Comparison of ENCODE assay signal across 8 cellular contexts in the genomic region with DNA sequence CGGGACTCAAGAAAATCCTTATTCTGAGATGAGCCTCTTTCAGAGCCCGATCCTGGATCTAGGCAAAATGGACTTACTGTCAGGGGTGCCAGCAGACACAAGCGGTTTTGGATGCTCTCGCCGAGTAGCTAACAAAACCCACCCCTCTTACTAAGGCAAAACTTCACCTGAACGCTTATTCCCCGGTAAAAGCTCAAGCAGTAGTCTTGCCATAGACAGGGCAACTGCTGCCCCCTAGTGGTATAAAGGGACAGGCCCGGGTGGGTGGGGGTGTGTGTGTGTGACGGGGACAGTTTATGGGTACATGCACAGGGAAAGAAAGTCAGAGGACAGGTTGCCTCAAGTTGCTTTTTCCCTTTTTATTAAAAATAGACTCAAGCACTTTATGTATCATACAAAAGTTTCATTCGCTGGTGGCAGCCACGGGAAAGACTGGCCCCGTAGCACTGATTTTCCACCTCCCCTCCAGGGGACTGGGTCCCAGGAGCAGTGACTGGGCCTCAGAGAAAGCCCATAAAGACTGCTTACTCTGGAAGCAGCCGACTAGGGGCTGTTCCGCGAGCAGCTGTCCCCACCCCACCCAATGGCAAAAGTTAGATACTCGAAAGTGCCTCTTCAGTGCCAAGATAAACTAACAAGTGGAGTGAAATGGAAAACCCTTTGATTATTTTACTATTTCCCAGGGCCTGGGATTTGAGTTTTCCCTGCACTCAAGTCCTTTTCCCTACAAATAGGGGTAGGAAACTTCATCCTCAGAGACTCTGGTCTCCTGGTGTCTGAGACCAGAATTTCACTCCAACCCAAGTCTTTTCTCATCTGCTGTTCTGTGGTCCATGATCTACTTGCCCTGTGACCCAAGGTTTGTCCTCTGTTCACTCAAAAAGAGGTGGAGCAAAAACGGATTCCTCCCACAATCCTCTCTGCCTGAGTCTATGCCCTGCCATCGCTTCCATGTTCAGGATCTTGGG. TPM values are rescaled to one million over a fixed set of nuclear protein-coding genes. Genes with fewer than 3 reads are reported as not detected.
DNase-seq lines count a peak whose midpoint lies in the region; ATAC-seq lines count a peak whose summit lies in the region.

No MANE protein-coding gene starts in this region.

- no peak overlapping the region for H4K8ac ChIP-seq in mesendoderm (ENCODE audit: low read depth, low read length)

- peaks cover 31% of the 10 kb centered on the region for H3K4me1 ChIP-seq in mesendoderm (ENCODE audit: control insufficient read depth, low read depth, low read length)

- no peak overlapping the region for H3K23ac ChIP-seq in mesendoderm (ENCODE audit: low read length)

- peaks cover 13% of the 10 kb centered on the region for H3K79me1 ChIP-seq in mesendoderm (ENCODE audit: low read length)

- H3K56ac ChIP-seq in mesendoderm (ENCODE audit: low read length): no peak overlapping the region

- peaks cover 22% of the 10 kb centered on the region for H3K79me2 ChIP-seq in mesendoderm (ENCODE audit: control insufficient read depth, insufficient read depth, low read length)

- DNase-seq in NK-92 treated with Interleukin-12 subunit alpha and Interleukin-12 subunit beta, amount 100 ng/mL, for 24 hours (lab: John Stamatoyannopoulos, UW): peak; percentile 64
- DNase-seq in NK-92 (lab: John Stamatoyannopoulos, UW; ENCODE audit: unreplicated experiment) (no peak), NCI-H460 (ENCODE audit: extremely low read depth, low read depth) (peak; percentile 62), ecto neural progenitor cell (ENCODE audit: low spot score) (peak; percentile 88), mesendoderm (peak; percentile 92)
- DNase-seq in activated CD4-positive, alpha-beta T cell treated with anti-CD3 and anti-CD28 coated beads, Interleukin-2, amount 50 U/mL, for 24 hours (ENCODE audit: low read depth in 1 of 2, low spot score in 1 of 2): peak; percentile 66 to 87
- DNase-seq in stimulated activated CD8-positive, alpha-beta memory T cell treated with anti-CD3 and anti-CD28 coated beads, Interleukin-2, amount 100 ng/mL, for 48 hours (ENCODE audit: low read depth in 2 of 2): peak; percentile 76 to 79

- no peak overlapping the region for H3K4me3 ChIP-seq in mesendoderm (ENCODE audit: low read length)

- H3K27me3 ChIP-seq in mesendoderm (ENCODE audit: insufficient read depth, low read length, poor library complexity): no peaks in the 10 kb centered on the region

- no peak overlapping the region for H2AK5ac ChIP-seq in mesendoderm (ENCODE audit: low read length)

- H2BK15ac ChIP-seq in mesendoderm (replicated peaks; ENCODE audit: low read depth): no peak overlapping the region

- WGBS in mesendoderm (ENCODE audit: extremely low coverage, insufficient coverage, low lambda C conversion rate): no CpG with 5 or more reads among the region's 18 CpGs

- H3K18ac ChIP-seq in mesendoderm (ENCODE audit: low read length): no peak overlapping the region

- no peak overlapping the region for H4K5ac ChIP-seq in mesendoderm (ENCODE audit: low read length)

- ATAC-seq in HG02973 (IDR thresholded peaks at IDR 0.05; ENCODE audit: unreplicated experiment): peak; percentile 62

- no peak overlapping the region for H3K4ac ChIP-seq in mesendoderm (ENCODE audit: low read depth, low read length)

- peak overlapping the region; percentile 37 for H3K9ac ChIP-seq in mesendoderm (ENCODE audit: low read length)

- H3K27ac ChIP-seq in mesendoderm (ENCODE audit: low read depth, low read length): no peak overlapping the region

- H3K36me3 ChIP-seq in mesendoderm (ENCODE audit: control insufficient read depth, insufficient read depth, low read length): peaks cover 2% of the 10 kb centered on the region

- no peak overlapping the region for H2BK120ac ChIP-seq in mesendoderm (ENCODE audit: low read depth, low read length)

- no peak overlapping the region for H2BK5ac ChIP-seq in mesendoderm (ENCODE audit: low read length)

- no peak overlapping the region for H3K4me2 ChIP-seq in mesendoderm (ENCODE audit: low read length)

RNA-seq across cellular contexts. Expression of gene YPEL4, which starts 4.7 kb away (rescaled TPM):
- not detected in 2 replicates for total RNA-seq in NCI-H460 (2014; rRNA removed; shearing (Covaris generic))
- polyA plus RNA-seq in NCI-H460 (2014; cell fraction: nucleus; rRNA removed): not detected in 2 replicates
- 0.01 TPM for polyA plus RNA-seq in mesendoderm (2013, experiment 1 of 2)
- not detected for polyA plus RNA-seq in mesendoderm (2013, experiment 2 of 2)

RNA-seq across cellular contexts. Expression of gene CLP1, which starts 12.5 kb away (rescaled TPM):
- total RNA-seq in NCI-H460 (2014; rRNA removed; shearing (Covaris generic)): 11.0 and 11.9 TPM in 2 replicates
- polyA plus RNA-seq in NCI-H460 (2014; cell fraction: nucleus; rRNA removed): 10.7 and 12.7 TPM in 2 replicates
- 17.4 TPM for polyA plus RNA-seq in mesendoderm (2013, experiment 1 of 2)
- 16.2 TPM for polyA plus RNA-seq in mesendoderm (2013, experiment 2 of 2)

RNA-seq across cellular contexts. Expression of gene ZDHHC5, which starts 22.9 kb away (rescaled TPM):
- 34.8 TPM in 2 replicates for total RNA-seq in NCI-H460 (2014; rRNA removed; shearing (Covaris generic))
- polyA plus RNA-seq in NCI-H460 (2014; cell fraction: nucleus; rRNA removed): 20.5 and 24.9 TPM in 2 replicates
- 44.7 TPM for polyA plus RNA-seq in mesendoderm (2013, experiment 1 of 2)
- polyA plus RNA-seq in mesendoderm (2013, experiment 2 of 2): 42.1 TPM

RNA-seq across cellular contexts. Expression of gene SERPING1, which starts 47.5 kb away (rescaled TPM):
- total RNA-seq in NCI-H460 (2014; rRNA removed; shearing (Covaris generic)): not detected in 2 replicates
- polyA plus RNA-seq in NCI-H460 (2014; cell fraction: nucleus; rRNA removed): not detected in 2 replicates
- 30.5 TPM for polyA plus RNA-seq in mesendoderm (2013, experiment 1 of 2)
- polyA plus RNA-seq in mesendoderm (2013, experiment 2 of 2): 30.5 TPM
